36 cellular contexts compared by ENCODE assay signal in genomic region chr5:161235569-161235968, GRCh38.
"Had no signal": no experiment of that assay in that cellular context is flagged by ENCODE, and none has a peak within 500 bp of the region (broad histone marks: within the 10 kb centered on the region; RNA-seq: fewer than 3 reads in every experiment).

No MANE protein-coding gene starts in this region.

- DNase-seq: activated B cell treated with CpG ODN at 0.5 μM for 24 hours; activated CD4-positive, alpha-beta memory T cell treated with anti-CD3 and anti-CD28 coated beads for 36 hours; activated CD4-positive, alpha-beta T cell treated with anti-CD3 and anti-CD28 coated beads for 4 hours; activated CD4-positive, alpha-beta T cell treated with anti-CD3 and anti-CD28 coated beads, Interleukin-2, amount 10 ng/mL, durations not matched to agents 24 days and 14 days; activated CD4-positive, alpha-beta T cell treated with anti-CD3 and anti-CD28 coated beads, Interleukin-2, amount 50 U/mL, for 1 hour; activated CD4-positive, alpha-beta T cell treated with anti-CD3 and anti-CD28 coated beads, Interleukin-2, amount 50 U/mL, for 4 hours; activated CD4-positive, CD25-positive, alpha-beta regulatory T cell treated with anti-CD3 and anti-CD28 coated beads, Interleukin-2, amount 50 U/mL, for 72 hours; activated CD8-positive, alpha-beta memory T cell treated with anti-CD3 and anti-CD28 coated beads, Interleukin-2, amount 50 U/mL, for 4 hours; activated CD8-positive, alpha-beta T cell treated with anti-CD3 and anti-CD28 coated beads for 36 hours; activated effector memory CD4-positive, alpha-beta T cell treated with anti-CD3 and anti-CD28 coated beads, Interleukin-2, amount 50 U/mL, for 16 hours; activated gamma-delta T cell treated with Interleukin-2 at 50 U/mL for 16 hours; activated naive CD4-positive, alpha-beta T cell; activated naive CD4-positive, alpha-beta T cell treated with anti-CD3 and anti-CD28 coated beads for 36 hours; activated naive CD4-positive, alpha-beta T cell treated with anti-CD3 and anti-CD28 coated beads, Interleukin-2, amount 50 U/mL, for 16 hours; activated naive CD8-positive, alpha-beta T cell treated with anti-CD3 and anti-CD28 coated beads, Interleukin-2, amount 10 ng/mL, durations not matched to agents 7 days and 5 days; activated naive CD8-positive, alpha-beta T cell treated with anti-CD3 and anti-CD28 coated beads, Interleukin-2, amount 50 U/mL, for 24 hours; activated T-cell treated with anti-CD3 and anti-CD28 coated beads for 4 hours; activated T-cell treated with anti-CD3 and anti-CD28 coated beads, Interleukin-2, amount 50 U/mL, for 1 hour; activated T-cell treated with anti-CD3 and anti-CD28 coated beads, Interleukin-2, amount 50 U/mL, for 4 hours; activated T-cell treated with anti-CD3 and anti-CD28 coated beads, Interleukin-2, amount 50 U/mL, for 72 hours; amygdala; anterior cingulate cortex; central memory CD4-positive, alpha-beta T cell; SW 1271; T-helper 1 cell; T-helper 2 cell; T-helper 9 cell had no signal

- H3K27me3 ChIP-seq: ascending aorta, cardiac muscle cell had no signal

- H3K36me3 ChIP-seq: ascending aorta, cardiac muscle cell had no signal

- H3K36me3 Mint-ChIP-seq: activated CD4-positive, alpha-beta memory T cell treated with anti-CD3 and anti-CD28 coated beads for 36 hours; activated naive CD4-positive, alpha-beta T cell treated with anti-CD3 and anti-CD28 coated beads, Interleukin-2, amount 50 U/mL, for 72 hours; activated naive CD8-positive, alpha-beta T cell treated with anti-CD3 and anti-CD28 coated beads, Interleukin-2, amount 10 ng/mL, durations not matched to agents 7 days and 5 days; brain had no signal

- H3K27ac Mint-ChIP-seq: activated B cell treated with CpG ODN at 0.5 μM for 24 hours; activated CD4-positive, alpha-beta memory T cell treated with anti-CD3 and anti-CD28 coated beads for 36 hours; activated CD4-positive, alpha-beta T cell treated with anti-CD3 and anti-CD28 coated beads, Interleukin-2, amount 10 ng/mL, durations not matched to agents 24 days and 14 days; activated CD8-positive, alpha-beta T cell treated with anti-CD3 and anti-CD28 coated beads for 36 hours; activated naive CD4-positive, alpha-beta T cell treated with anti-CD3 and anti-CD28 coated beads for 36 hours; activated naive CD4-positive, alpha-beta T cell treated with anti-CD3 and anti-CD28 coated beads, Interleukin-2, amount 50 U/mL, for 72 hours; activated naive CD8-positive, alpha-beta T cell treated with anti-CD3 and anti-CD28 coated beads, Interleukin-2, amount 10 ng/mL, durations not matched to agents 7 days and 5 days; activated naive CD8-positive, alpha-beta T cell treated with anti-CD3 and anti-CD28 coated beads, Interleukin-2, amount 50 U/mL, for 24 hours; activated T-cell treated with anti-CD3 and anti-CD28 coated beads, Interleukin-2, amount 50 U/mL, for 72 hours; activated T-helper 1 cell treated with anti-CD3 and anti-CD28 coated beads, Interleukin-12 subunit alpha, Interleukin-12 subunit beta, Interleukin-2, Interleukin-4 antibody, amounts not matched to agents 30 ng/mL and 10 ng/mL and 1 ng/mL, durations not matched to agents 14 hours and 24 hours and 36 hours; activated T-helper 17 cell treated with anti-CD3 and anti-CD28 coated beads, Interleukin-2, amount 50 U/mL, for 72 hours; brain; T-helper 1 cell treated with Interleukin-12 subunit alpha and Interleukin-12 subunit beta and Interleukin-4 antibody, amounts not matched to agents 30 μg/mL and 1 μg/mL, for 36 hours; T-helper 2 cell treated with Interferon-gamma antibody and Interleukin-4, amounts not matched to agents 5 μg/mL and 100 μg/mL, for 36 hours had no signal

- H3K4me3 ChIP-seq: ascending aorta, cardiac muscle cell had no signal

- H3K4me1 ChIP-seq: ascending aorta had no signal

- H3K4me1 Mint-ChIP-seq: activated B cell treated with CpG ODN at 0.5 μM for 24 hours; activated CD4-positive, alpha-beta T cell treated with anti-CD3 and anti-CD28 coated beads, Interleukin-2, amount 10 ng/mL, durations not matched to agents 24 days and 14 days; activated naive CD8-positive, alpha-beta T cell treated with anti-CD3 and anti-CD28 coated beads, Interleukin-2, amount 10 ng/mL, durations not matched to agents 7 days and 5 days; activated naive CD8-positive, alpha-beta T cell treated with anti-CD3 and anti-CD28 coated beads, Interleukin-2, amount 50 U/mL, for 24 hours; activated T-helper 17 cell treated with anti-CD3 and anti-CD28 coated beads, Interleukin-2, amount 50 U/mL, for 72 hours had no signal

- H3K9me3 Mint-ChIP-seq: activated B cell treated with CpG ODN at 0.5 μM for 24 hours; activated CD4-positive, alpha-beta memory T cell treated with anti-CD3 and anti-CD28 coated beads for 36 hours; activated CD4-positive, alpha-beta T cell treated with anti-CD3 and anti-CD28 coated beads, Interleukin-2, amount 10 ng/mL, durations not matched to agents 24 days and 14 days; activated CD8-positive, alpha-beta T cell treated with anti-CD3 and anti-CD28 coated beads for 36 hours; activated naive CD8-positive, alpha-beta T cell treated with anti-CD3 and anti-CD28 coated beads, Interleukin-2, amount 10 ng/mL, durations not matched to agents 7 days and 5 days; activated naive CD8-positive, alpha-beta T cell treated with anti-CD3 and anti-CD28 coated beads, Interleukin-2, amount 50 U/mL, for 24 hours; activated T-helper 1 cell treated with anti-CD3 and anti-CD28 coated beads, Interleukin-12 subunit alpha, Interleukin-12 subunit beta, Interleukin-2, Interleukin-4 antibody, amounts not matched to agents 30 ng/mL and 10 ng/mL and 1 ng/mL, durations not matched to agents 14 hours and 24 hours and 36 hours; activated T-helper 17 cell treated with anti-CD3 and anti-CD28 coated beads, Interleukin-2, amount 50 U/mL, for 72 hours; T-helper 1 cell treated with Interleukin-12 subunit alpha and Interleukin-12 subunit beta and Interleukin-4 antibody, amounts not matched to agents 30 μg/mL and 1 μg/mL, for 36 hours; T-helper 2 cell treated with Interferon-gamma antibody and Interleukin-4, amounts not matched to agents 5 μg/mL and 100 μg/mL, for 36 hours had no signal

- H3K4me3 Mint-ChIP-seq: activated B cell treated with CpG ODN at 0.5 μM for 24 hours; activated CD4-positive, alpha-beta memory T cell treated with anti-CD3 and anti-CD28 coated beads for 36 hours; activated CD4-positive, alpha-beta T cell treated with anti-CD3 and anti-CD28 coated beads, Interleukin-2, amount 10 ng/mL, durations not matched to agents 24 days and 14 days; activated CD8-positive, alpha-beta T cell treated with anti-CD3 and anti-CD28 coated beads for 36 hours; activated naive CD4-positive, alpha-beta T cell treated with anti-CD3 and anti-CD28 coated beads for 36 hours; activated naive CD8-positive, alpha-beta T cell treated with anti-CD3 and anti-CD28 coated beads, Interleukin-2, amount 10 ng/mL, durations not matched to agents 7 days and 5 days; activated naive CD8-positive, alpha-beta T cell treated with anti-CD3 and anti-CD28 coated beads, Interleukin-2, amount 50 U/mL, for 24 hours; activated T-cell treated with anti-CD3 and anti-CD28 coated beads, Interleukin-2, amount 50 U/mL, for 4 hours; activated T-cell treated with anti-CD3 and anti-CD28 coated beads, Interleukin-2, amount 50 U/mL, for 72 hours; activated T-helper 1 cell treated with anti-CD3 and anti-CD28 coated beads, Interleukin-12 subunit alpha, Interleukin-12 subunit beta, Interleukin-2, Interleukin-4 antibody, amounts not matched to agents 30 ng/mL and 10 ng/mL and 1 ng/mL, durations not matched to agents 14 hours and 24 hours and 36 hours; activated T-helper 17 cell treated with anti-CD3 and anti-CD28 coated beads, Interleukin-2, amount 50 U/mL, for 72 hours; brain; T-helper 1 cell treated with Interleukin-12 subunit alpha and Interleukin-12 subunit beta and Interleukin-4 antibody, amounts not matched to agents 30 μg/mL and 1 μg/mL, for 36 hours; T-helper 2 cell treated with Interferon-gamma antibody and Interleukin-4, amounts not matched to agents 5 μg/mL and 100 μg/mL, for 36 hours had no signal

- H3K27ac ChIP-seq: ascending aorta, cardiac muscle cell, VCaP had no signal

- H3K27me3 Mint-ChIP-seq: activated B cell treated with CpG ODN at 0.5 μM for 24 hours; activated CD4-positive, alpha-beta memory T cell treated with anti-CD3 and anti-CD28 coated beads for 36 hours; activated CD4-positive, alpha-beta T cell treated with anti-CD3 and anti-CD28 coated beads, Interleukin-2, amount 10 ng/mL, durations not matched to agents 24 days and 14 days; activated CD8-positive, alpha-beta T cell treated with anti-CD3 and anti-CD28 coated beads for 36 hours; activated naive CD8-positive, alpha-beta T cell treated with anti-CD3 and anti-CD28 coated beads, Interleukin-2, amount 10 ng/mL, durations not matched to agents 7 days and 5 days; activated naive CD8-positive, alpha-beta T cell treated with anti-CD3 and anti-CD28 coated beads, Interleukin-2, amount 50 U/mL, for 24 hours; activated T-helper 17 cell treated with anti-CD3 and anti-CD28 coated beads, Interleukin-2, amount 50 U/mL, for 72 hours had no signal

- ATAC-seq: activated CD8-positive, alpha-beta T cell treated with anti-CD3 and anti-CD28 coated beads for 36 hours; activated naive CD4-positive, alpha-beta T cell treated with anti-CD3 and anti-CD28 coated beads, Interleukin-2, amount 50 U/mL, for 72 hours; activated naive CD8-positive, alpha-beta T cell treated with anti-CD3 and anti-CD28 coated beads, Interleukin-2, amount 50 U/mL, for 24 hours; activated T-cell treated with anti-CD3 and anti-CD28 coated beads, Interleukin-2, amount 50 U/mL, for 4 hours; activated T-cell treated with anti-CD3 and anti-CD28 coated beads, Interleukin-2, amount 50 U/mL, for 72 hours; activated T-helper 17 cell treated with anti-CD3 and anti-CD28 coated beads, Interleukin-2, amount 50 U/mL, for 72 hours had no signal

- H3K9me3 ChIP-seq: ascending aorta had no signal
